Comparison of ENCODE assay signal across 10 cellular contexts in genomic region chr22:39150848-39151215, GRCh38. TPM values are rescaled to one million over a fixed set of nuclear protein-coding genes. Genes with fewer than 3 reads are reported as not detected.
DNase-seq lines count a peak whose midpoint lies in the region; ATAC-seq and TF ChIP-seq lines count a peak whose summit lies in the region.
"Had no signal": no experiment of that assay in that cellular context is flagged by ENCODE, and none has a peak within 500 bp of the region (broad histone marks: within the 10 kb centered on the region; RNA-seq: fewer than 3 reads in every experiment).

No MANE protein-coding gene starts in this region.

- H3K27me3 ChIP-seq in heart left ventricle, result peaks cover 0 to 15% (median 0%) of the 10 kb centered on the region in 9 donors
- peaks cover 0 to 10% of the 10 kb centered on the region in 2 donors for H3K27me3 ChIP-seq in body of pancreas

- H3K36me3 ChIP-seq in heart left ventricle (peaks cover 0 to 25% (median 9%) of the 10 kb centered on the region in 9 donors), body of pancreas (replicated peaks in 1 of 2; ENCODE audit: insufficient read depth in 1 of 2, low read depth in 2 of 2) (no peaks in the 10 kb centered on the region), urinary bladder (ENCODE audit: insufficient read depth) (no peaks in the 10 kb centered on the region)

- peaks cover 0 to 4% (median 2%) of the 10 kb centered on the region in 5 donors for H3K27me3 Mint-ChIP-seq in naive thymus-derived CD8-positive, alpha-beta T cell

- 33 to 60% (median 51%) methylated on average over 6 of the region's 6 CpGs for WGBS in heart left ventricle, 4 donors
- 41 to 49% methylated on average over 3 to 6 of the region's 6 CpGs for WGBS in body of pancreas, 2 donors
- WGBS in urinary bladder, result 59% methylated on average over 6 of the region's 6 CpGs

- no peaks in the 10 kb centered on the region for H3K9me3 ChIP-seq in heart left ventricle
- H3K9me3 ChIP-seq in body of pancreas, result no peaks in the 10 kb centered on the region
- H3K9me3 ChIP-seq: mucosa of descending colon had no signal

- H3K4me1 ChIP-seq in heart left ventricle (peaks cover 0 to 68% (median 44%) of the 10 kb centered on the region in 12 donors), body of pancreas (peaks cover 69% of the 10 kb centered on the region), urinary bladder (ENCODE audit: insufficient read depth) (no peaks in the 10 kb centered on the region)

- H3K27ac Mint-ChIP-seq in naive thymus-derived CD8-positive, alpha-beta T cell, result peak overlapping the region; percentile 43 to 98 (median 88)

- peaks cover 0 to 4% (median 0%) of the 10 kb centered on the region in 3 donors for H3K36me3 Mint-ChIP-seq in naive thymus-derived CD8-positive, alpha-beta T cell

- no peak for TF ChIP-seq POLR2A in heart left ventricle (IDR thresholded peaks at IDR 0.05)
- no peak for TF ChIP-seq POLR2A in body of pancreas (IDR thresholded peaks at IDR 0.05)

- H3K4me3 Mint-ChIP-seq in naive thymus-derived CD8-positive, alpha-beta T cell, result peak overlapping the region; percentile 69 to 95 (median 80)

- H3K4me3 ChIP-seq in heart left ventricle (peak overlapping the region in 9 of 12 donors; percentile 71 to 99 (median 94)), body of pancreas (no peak overlapping the region), urinary bladder (ENCODE audit: low read depth, low read length) (peak overlapping the region; percentile 93)
- H3K4me3 ChIP-seq: mucosa of descending colon had no signal

- no peak for TF ChIP-seq CTCF in heart left ventricle (IDR thresholded peaks at IDR 0.05)
- TF ChIP-seq CTCF in body of pancreas (IDR thresholded peaks at IDR 0.05), result no peak

- ATAC-seq in heart left ventricle (peak in 1 of 4 donors; percentile 4), Right ventricle myocardium superior (ENCODE audit: poor library complexity) (no peak), body of pancreas (no peak), GM18870 (IDR thresholded peaks at IDR 0.05; ENCODE audit: unreplicated experiment) (no peak), GM19452 (IDR thresholded peaks at IDR 0.05; ENCODE audit: unreplicated experiment) (no peak)
- no peak for ATAC-seq in naive thymus-derived CD8-positive, alpha-beta T cell
- ATAC-seq in activated CD4-positive, CD25-positive, alpha-beta regulatory T cell treated with anti-CD3 and anti-CD28 coated beads, Interleukin-2, amount 50 U/mL, for 24 hours, result no peak
- ATAC-seq: mucosa of descending colon had no signal

- DNase-seq in heart left ventricle (peak in 1 of 5 donors; percentile 25), Right ventricle myocardium superior (no peak), body of pancreas (no peak)
- no peak for DNase-seq in naive thymus-derived CD8-positive, alpha-beta T cell
- DNase-seq: NCI-H2171 had no signal

- POLR2A ChIA-PET in naive thymus-derived CD8-positive, alpha-beta T cell (lab: Charles Lee), result interaction anchor here (0.5 to 8.1 kb wide), 7 partner anchors 17 to 231 kb away, joined by 3 to 146 read pairs (median 9); partner anchors contain the start of genes PDGFB, RPL3 and SYNGR1

- H3K4me1 Mint-ChIP-seq in naive thymus-derived CD8-positive, alpha-beta T cell, result peaks cover 29 to 58% (median 52%) of the 10 kb centered on the region in 4 donors

- H3K9me3 Mint-ChIP-seq in naive thymus-derived CD8-positive, alpha-beta T cell, result no peaks in the 10 kb centered on the region

- intact Hi-C loops in heart left ventricle (cut with DNase I) (loop anchor here in 4 of 10 donors (5.0 kb wide), 2 partner anchors 166 to 371 kb away; partner anchors contain the start of genes RPL3 (in 4 of the 4) and ATF4 (in 1 of the 4)), Right ventricle myocardium superior (cut with DNase I) (no loop called here), body of pancreas (cut with DNase I) (no loop called here)

- peak overlapping the region in 11 of 12 donors; percentile 82 to 99 (median 94) for H3K27ac ChIP-seq in heart left ventricle
- H3K27ac ChIP-seq in body of pancreas, result peak overlapping the region in 3 of 4 donors; percentile 83 to 90 (median 85)
- no peak overlapping the region for H3K27ac ChIP-seq in urinary bladder (ENCODE audit: low read depth)

RNA-seq across cellular contexts. Expression of gene CBX7, which starts 1.6 kb away (rescaled TPM):
- total RNA-seq in heart left ventricle (100 to 1,000 TPM in 1 of 9 donors, 10 to 100 TPM in 8; 48.3 to 187 (median 75.0) TPM), Right ventricle myocardium superior (69.9 TPM), body of pancreas (10 to 100 TPM; 38.1 to 41.2 TPM), urinary bladder (11.6 TPM)
- polyA plus RNA-seq in heart left ventricle (10 to 100 TPM; 50.1 to 60.4 TPM), urinary bladder (154 TPM)
- 100 to 1,000 TPM; 131 to 133 TPM for total RNA-seq in naive thymus-derived CD8-positive, alpha-beta T cell
- polyA plus RNA-seq in naive thymus-derived CD8-positive, alpha-beta T cell, result 10 to 100 TPM; 19.1 to 23.1 (median 19.5) TPM

RNA-seq across cellular contexts. Expression of gene APOBEC3H, which starts 53.8 kb away (rescaled TPM):
- 1 to 10 TPM in 1 of 9 donors, under 1 TPM in 3, not detected in 5; 0.21 to 1.7 (median 0.61) TPM for total RNA-seq in heart left ventricle
- under 1 TPM in 1 of 2 donors, not detected in 1; 0.46 TPM for polyA plus RNA-seq in heart left ventricle
- not detected for total RNA-seq in Right ventricle myocardium superior
- not detected for total RNA-seq in body of pancreas
- under 1 TPM in 1 of 2 experiments, not detected in 1; 0.55 TPM for total RNA-seq in naive thymus-derived CD8-positive, alpha-beta T cell
- polyA plus RNA-seq in naive thymus-derived CD8-positive, alpha-beta T cell, result 1 to 10 TPM in 1 of 3 donors, not detected in 2; 3.2 TPM
- not detected for total RNA-seq in urinary bladder
- polyA plus RNA-seq in urinary bladder, result 0.24 TPM

Comparison
In these comparisons a context has a peak if more than half of its experiments do, and no peak if none do; other contexts are left out.
1. H3K4me3 ChIP-seq: peak in heart left ventricle (9 of 12) and urinary bladder (single experiment); none in body of pancreas (0 of 2).